Comparison of ENCODE assay signal across 1 cellular context in the genomic region with DNA sequence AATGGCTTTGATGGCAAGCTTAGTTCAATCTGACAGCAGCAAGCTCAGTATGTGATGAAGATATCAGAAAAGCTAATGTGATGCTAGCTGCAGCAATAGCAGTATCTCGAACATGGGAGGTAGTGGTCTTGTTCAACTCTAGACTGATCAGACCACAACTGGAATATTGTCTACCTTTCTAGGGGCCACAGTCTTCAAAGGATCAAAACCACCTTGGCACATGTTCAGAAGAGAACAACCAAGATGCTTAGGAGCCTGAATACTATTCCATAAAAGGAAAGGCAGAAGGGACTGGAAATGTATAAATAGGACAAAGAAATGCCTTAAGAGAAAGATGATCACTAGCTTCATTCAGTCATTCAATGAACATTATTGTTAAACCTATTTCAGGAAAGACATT.
TF ChIP-seq lines count a peak whose summit lies in the region.

No MANE protein-coding gene starts in this region.

TF ChIP-seq in IMR-90, 13 proteins besides CTCF, POLR2A, EP300 and RAD21:
- TF ChIP-seq BHLHE40 (IDR thresholded peaks at IDR 0.05; ENCODE audit: low read depth, low read length) (no peak), MXI1 (IDR thresholded peaks at IDR 0.05; ENCODE audit: borderline replicate concordance, low read depth, low read length) (no peak), NFE2L2 (IDR thresholded peaks at IDR 0.05; ENCODE audit: low read depth, low read length) (no peak), MAFK (IDR thresholded peaks at IDR 0.05; ENCODE audit: low read depth, low read length) (no peak), SMC3 (IDR thresholded peaks at IDR 0.05; ENCODE audit: low read depth, low read length) (no peak), ELK1 (IDR thresholded peaks at IDR 0.05; ENCODE audit: borderline replicate concordance, low read depth, low read length) (no peak), CEBPB (IDR thresholded peaks at IDR 0.05; ENCODE audit: low read depth, low read length) (no peak), MAZ (IDR thresholded peaks at IDR 0.05; ENCODE audit: borderline replicate concordance, low read depth, low read length) (no peak), FOS (IDR thresholded peaks at IDR 0.05; ENCODE audit: low read depth, low read length) (no peak), RCOR1 (IDR thresholded peaks at IDR 0.05; ENCODE audit: insufficient replicate concordance, low read length) (no peak), CHD1 (IDR thresholded peaks at IDR 0.05; ENCODE audit: low read depth, low read length) (no peak), RFX5 (IDR thresholded peaks at IDR 0.05; ENCODE audit: low read depth, low read length) (no peak)
- TF ChIP-seq, protein P1, sequence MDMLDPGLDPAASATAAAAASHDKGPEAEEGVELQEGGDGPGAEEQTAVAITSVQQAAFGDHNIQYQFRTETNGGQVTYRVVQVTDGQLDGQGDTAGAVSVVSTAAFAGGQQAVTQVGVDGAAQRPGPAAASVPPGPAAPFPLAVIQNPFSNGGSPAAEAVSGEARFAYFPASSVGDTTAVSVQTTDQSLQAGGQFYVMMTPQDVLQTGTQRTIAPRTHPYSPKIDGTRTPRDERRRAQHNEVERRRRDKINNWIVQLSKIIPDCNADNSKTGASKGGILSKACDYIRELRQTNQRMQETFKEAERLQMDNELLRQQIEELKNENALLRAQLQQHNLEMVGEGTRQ (IDR thresholded peaks at IDR 0.05; ENCODE audit: low read depth, low read length), result no peak
